8 cellular contexts compared by ENCODE assay signal in the genomic region with DNA sequence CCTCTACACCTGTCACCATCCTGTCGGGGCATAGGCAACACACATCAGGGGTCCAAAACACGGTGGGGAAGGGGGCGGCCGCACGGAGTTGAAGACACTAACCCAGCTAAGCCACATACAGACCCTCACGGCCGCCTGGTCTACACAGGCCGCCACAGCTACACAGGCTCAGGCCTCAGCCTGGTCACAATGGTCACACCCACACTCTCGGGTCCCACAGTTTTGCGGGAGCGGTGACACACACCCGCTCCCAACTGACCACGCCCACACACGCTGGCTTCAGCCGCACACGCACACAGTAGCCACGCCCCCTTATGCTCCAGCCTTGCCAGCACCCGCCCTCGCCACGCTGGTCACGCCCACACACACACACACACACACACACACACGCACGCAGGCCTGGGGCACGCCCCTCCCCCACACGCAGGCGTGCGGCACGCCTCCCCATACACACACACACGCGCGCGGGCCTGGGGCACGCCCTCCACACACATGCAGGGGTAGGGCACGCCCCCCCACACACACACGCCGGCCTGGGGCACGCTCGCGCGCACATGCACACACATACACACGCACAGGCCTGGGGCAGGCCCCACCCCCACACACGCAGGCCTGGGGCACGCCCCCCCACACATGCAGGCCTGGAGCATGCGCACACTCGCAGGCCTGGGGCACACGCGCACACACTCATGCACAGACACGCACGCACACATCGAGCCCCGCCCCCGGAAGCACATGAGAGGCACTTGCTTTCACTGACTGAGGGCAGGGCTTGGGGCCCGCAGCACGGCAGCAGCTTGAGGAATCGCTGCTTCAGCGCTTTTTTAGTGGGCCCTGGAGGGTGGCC. TPM values are rescaled to one million over a fixed set of nuclear protein-coding genes. Genes with fewer than 3 reads are reported as not detected.
DNase-seq lines count a peak whose midpoint lies in the region; ATAC-seq and TF ChIP-seq lines count a peak whose summit lies in the region.

No MANE protein-coding gene starts in this region.

- no peaks in the 10 kb centered on the region for H3K36me3 Mint-ChIP-seq in activated CD4-positive, alpha-beta T cell treated with anti-CD3 and anti-CD28 coated beads for 36 hours (ENCODE audit: low read depth)

- peak overlapping the region; percentile 70 for H3K4me3 Mint-ChIP-seq in activated CD4-positive, alpha-beta T cell treated with anti-CD3 and anti-CD28 coated beads for 36 hours

- H3K9me3 Mint-ChIP-seq in activated CD4-positive, alpha-beta T cell treated with anti-CD3 and anti-CD28 coated beads for 36 hours (ENCODE audit: low read depth): no peaks in the 10 kb centered on the region

- no peak for TF ChIP-seq CTCF in choroid plexus epithelial cell (conservative IDR thresholded peaks at IDR 0.05; ENCODE audit: low read depth, low read length)

- intact Hi-C loops in activated CD4-positive, alpha-beta T cell treated with anti-CD3 and anti-CD28 coated beads for 36 hours (cut with DNase I, micrococcal nuclease): loop anchor here (1.0 to 5.0 kb wide), 10 partner anchors 12 to 817 kb away; a partner anchor contains a TSS

- H3K4me1 Mint-ChIP-seq in activated CD4-positive, alpha-beta T cell treated with anti-CD3 and anti-CD28 coated beads for 36 hours: peaks cover 56% of the 10 kb centered on the region

- peak overlapping the region; percentile 72 for H3K4me3 ChIP-seq in choroid plexus epithelial cell (ENCODE audit: low read depth, low read length)

- CTCF ChIA-PET in activated CD4-positive, alpha-beta T cell treated with anti-CD3 and anti-CD28 coated beads for 36 hours (lab: Charles Lee): interaction anchor here (1.1 to 2.5 kb wide), 3 partner anchors 11 to 179 kb away, joined by 3 to 12 read pairs (median 8); no protein-coding TSS in a partner anchor

- ATAC-seq in GM18861 (IDR thresholded peaks at IDR 0.05; ENCODE audit: unreplicated experiment): peak; percentile 38
- peak; percentile 74 for ATAC-seq in HG03066 (IDR thresholded peaks at IDR 0.05; ENCODE audit: low read depth, unreplicated experiment)
- peak; percentile 77 for ATAC-seq in activated CD4-positive, alpha-beta T cell treated with anti-CD3 and anti-CD28 coated beads for 36 hours
- peak; percentile 89 for ATAC-seq in left lobe of liver

- H3K27ac Mint-ChIP-seq in activated CD4-positive, alpha-beta T cell treated with anti-CD3 and anti-CD28 coated beads for 36 hours: peak overlapping the region; percentile 98

- POLR2A ChIA-PET in activated CD4-positive, alpha-beta T cell treated with anti-CD3 and anti-CD28 coated beads for 36 hours (lab: Charles Lee): interaction anchor here (0.6 to 2.6 kb wide), 4 partner anchors 12 to 125 kb away, joined by 3 to 16 read pairs (median 10); a partner anchor contains a TSS

- no peaks in the 10 kb centered on the region for H3K27me3 Mint-ChIP-seq in activated CD4-positive, alpha-beta T cell treated with anti-CD3 and anti-CD28 coated beads for 36 hours

- peak; percentile 90 for DNase-seq in 8988T
- peak; percentile 88 for DNase-seq in NCI-H2196 (lab: John Stamatoyannopoulos, UW; ENCODE audit: unreplicated experiment)
- DNase-seq in activated CD4-positive, alpha-beta T cell treated with anti-CD3 and anti-CD28 coated beads for 36 hours: peak; percentile 96
- peak; percentile 93 for DNase-seq in choroid plexus epithelial cell (ENCODE audit: low read depth)
- peak; percentile 87 for DNase-seq in left lobe of liver (ENCODE audit: low spot score)
- DNase-seq in stimulated activated CD4-positive, alpha-beta T cell treated with anti-CD3 and anti-CD28 coated beads, Interleukin-2, amount 100 ng/mL, for 4 hours (ENCODE audit: low read depth): peak; percentile 94

RNA-seq across cellular contexts. Expression of a gene that starts 12.3 kb away (rescaled TPM):
- total RNA-seq in activated CD4-positive, alpha-beta T cell treated with anti-CD3 and anti-CD28 coated beads for 36 hours: 100 to 1,000 TPM; 113 to 124 TPM
- 32.8 TPM for total RNA-seq in left lobe of liver

RNA-seq across cellular contexts. Expression of a gene that starts 13.1 kb away (rescaled TPM):
- 1 to 10 TPM; 2.7 to 2.8 TPM for total RNA-seq in activated CD4-positive, alpha-beta T cell treated with anti-CD3 and anti-CD28 coated beads for 36 hours
- total RNA-seq in left lobe of liver: 1.4 TPM

RNA-seq across cellular contexts. Expression of a gene that starts 47.3 kb away (rescaled TPM):
- total RNA-seq in activated CD4-positive, alpha-beta T cell treated with anti-CD3 and anti-CD28 coated beads for 36 hours: 100 to 1,000 TPM; 207 to 214 TPM
- total RNA-seq in left lobe of liver: 7.2 TPM

RNA-seq across cellular contexts. Expression of a gene that starts 54.6 kb away (rescaled TPM):
- under 1 TPM in 1 of 2 experiments, not detected in 1; 0.32 TPM for total RNA-seq in activated CD4-positive, alpha-beta T cell treated with anti-CD3 and anti-CD28 coated beads for 36 hours
- not detected for total RNA-seq in left lobe of liver

Comparison
In these comparisons a context has a peak if more than half of its experiments do, and no peak if none do; other contexts are left out.
1. Peak in every context shown above with its lines: DNase-seq, ATAC-seq and H3K4me3 ChIP-seq.
2. ATAC-seq: peak in every context shown above with its lines; median percentile 89 in left lobe of liver; 77 in activated CD4-positive, alpha-beta T cell treated with anti-CD3 and anti-CD28 coated beads for 36 hours; 74 in HG03066; 38 in GM18861.
3. RNA of a gene that starts 47.3 kb away (total RNA-seq): 207 to 214 TPM in activated CD4-positive, alpha-beta T cell treated with anti-CD3 and anti-CD28 coated beads for 36 hours; 7.2 TPM in left lobe of liver (single experiment); every median in the first group is over 10 times any median in the second.